Comparison of ENCODE assay signal across 7 cellular contexts in the genomic region with DNA sequence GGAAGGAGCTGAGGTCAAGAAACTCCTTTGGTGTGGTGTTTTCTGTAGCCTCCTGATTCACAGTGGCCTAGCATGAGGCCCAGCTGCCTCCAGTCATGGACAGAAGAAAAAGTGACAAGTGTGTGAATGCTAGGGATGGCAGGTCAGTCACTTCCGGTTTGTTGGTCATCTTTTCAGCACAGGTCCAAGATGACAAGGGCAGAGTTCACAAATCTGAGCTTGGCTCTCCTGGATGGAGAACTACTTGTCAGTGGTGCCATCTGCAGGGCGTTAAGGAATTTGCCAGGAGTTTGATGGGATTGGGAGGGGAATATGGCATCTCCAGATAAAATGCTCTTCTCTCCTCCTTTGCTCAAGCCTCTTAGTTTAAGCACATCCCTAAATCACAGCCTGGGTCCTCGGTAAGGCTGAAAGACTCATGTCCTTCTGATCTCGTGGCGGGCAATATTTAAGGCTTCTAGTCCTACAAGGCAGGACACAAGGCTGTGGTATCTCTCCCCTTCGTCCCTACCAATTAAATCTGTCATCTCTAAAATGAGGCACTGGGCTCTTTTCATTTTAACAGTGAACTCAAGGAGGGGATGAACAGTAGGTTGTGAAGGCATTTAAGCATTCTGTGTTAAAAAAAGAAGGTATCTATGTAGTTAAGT.
DNase-seq lines count a peak whose midpoint lies in the region; ATAC-seq and TF ChIP-seq lines count a peak whose summit lies in the region.

No MANE protein-coding gene starts in this region.

- ATAC-seq in HG03135 (IDR thresholded peaks at IDR 0.05; ENCODE audit: unreplicated experiment) (no peak), GM21786 (IDR thresholded peaks at IDR 0.05; ENCODE audit: unreplicated experiment) (no peak)
- ATAC-seq in stimulated activated effector memory CD8-positive, alpha-beta T cell treated with anti-CD3 and anti-CD28 coated beads, Interleukin-12 subunit alpha, Interleukin-12 subunit beta, amount 100 ng/mL, for 72 hours = no peak

- in situ Hi-C loops in GM13976 (cut with MboI; ENCODE audit: low sequenced_read_pairs, unreplicated experiment) = no loop called here

- peaks cover 7% of the 10 kb centered on the region for H3K36me3 Mint-ChIP-seq in stimulated activated effector memory CD8-positive, alpha-beta T cell treated with anti-CD3 and anti-CD28 coated beads, Interleukin-12 subunit alpha, Interleukin-12 subunit beta, amount 100 ng/mL, for 72 hours

- H3K4me3 Mint-ChIP-seq in stimulated activated effector memory CD8-positive, alpha-beta T cell treated with anti-CD3 and anti-CD28 coated beads, Interleukin-12 subunit alpha, Interleukin-12 subunit beta, amount 100 ng/mL, for 72 hours = no peak overlapping the region

- H3K4me1 Mint-ChIP-seq in stimulated activated effector memory CD8-positive, alpha-beta T cell treated with anti-CD3 and anti-CD28 coated beads, Interleukin-12 subunit alpha, Interleukin-12 subunit beta, amount 100 ng/mL, for 72 hours = no peaks in the 10 kb centered on the region

- DNase-seq in GM13976 (ENCODE audit: low spot score) = peak; percentile 50
- DNase-seq in NCI-H82 (lab: John Stamatoyannopoulos, UW) = peak; percentile 74
- DNase-seq in dedifferentiated amniotic fluid mesenchymal stem cell (ENCODE audit: extremely low spot score) = peak; percentile 62
- DNase-seq in medulla oblongata (ENCODE audit: extremely low spot score) = peak; percentile 88
- DNase-seq in stimulated activated effector memory CD8-positive, alpha-beta T cell treated with anti-CD3 and anti-CD28 coated beads, Interleukin-12 subunit alpha, Interleukin-12 subunit beta, amount 100 ng/mL, for 72 hours (ENCODE audit: low spot score in 2 of 2) = no peak

- no peaks in the 10 kb centered on the region for H3K9me3 Mint-ChIP-seq in stimulated activated effector memory CD8-positive, alpha-beta T cell treated with anti-CD3 and anti-CD28 coated beads, Interleukin-12 subunit alpha, Interleukin-12 subunit beta, amount 100 ng/mL, for 72 hours

- TF ChIP-seq CTCF in GM13976 (IDR thresholded peaks at IDR 0.05; ENCODE audit: borderline replicate concordance, control extremely low read depth, extremely low read depth, insufficient read depth, missing control alignments) = peak; percentile 50

- no peak overlapping the region for H3K27ac Mint-ChIP-seq in stimulated activated effector memory CD8-positive, alpha-beta T cell treated with anti-CD3 and anti-CD28 coated beads, Interleukin-12 subunit alpha, Interleukin-12 subunit beta, amount 100 ng/mL, for 72 hours

Comparison
In these comparisons a context has a peak if more than half of its experiments do, and no peak if none do; other contexts are left out.
1. DNase-seq: peak in GM13976 (single experiment), NCI-H82 (single experiment), dedifferentiated amniotic fluid mesenchymal stem cell (single experiment) and medulla oblongata (single experiment); none in stimulated activated effector memory CD8-positive, alpha-beta T cell treated with anti-CD3 and anti-CD28 coated beads, Interleukin-12 subunit alpha, Interleukin-12 subunit beta, amount 100 ng/mL, for 72 hours (0 of 2).